Comparison of ENCODE assay signal across 1 cellular context in genomic region chr1:28581531-28582247, GRCh38.
TF ChIP-seq lines count a peak whose summit lies in the region.

No MANE protein-coding gene starts in this region.

TF ChIP-seq in HEK293, 187 proteins besides CTCF, POLR2A, EP300 and RAD21 (continued from another document and continues in another):
- TF ChIP-seq ZIC2 (tag by site-specific recombination; IDR thresholded peaks at IDR 0.05) (peak; percentile 39; the same call in 1 of the 2 replicates), ZNF585B (tag by site-specific recombination; IDR thresholded peaks at IDR 0.05) (0 out of 2 replicates have a peak, but pooled peaks have one; percentile 6), ZNF677 (tag by site-specific recombination; IDR thresholded peaks at IDR 0.05) (no peak), ZNF670 (tag by site-specific recombination; IDR thresholded peaks at IDR 0.05; ENCODE audit: low read depth) (no peak), ZNF449 (tag by site-specific recombination; IDR thresholded peaks at IDR 0.05) (peak; percentile 29; the same call in 1 of the 2 replicates), ZNF280D (tag by site-specific recombination; IDR thresholded peaks at IDR 0.05) (no peak), ZNF140 (tag by site-specific recombination; IDR thresholded peaks at IDR 0.05) (no peak), ZNF830 (tag by site-specific recombination; IDR thresholded peaks at IDR 0.05; ENCODE audit: low read depth) (no peak), BCL11B (tag by site-specific recombination; IDR thresholded peaks at IDR 0.05; ENCODE audit: low read depth) (peak; percentile 76; the same call in 1 of the 2 replicates), ATF2 (tag by site-specific recombination; IDR thresholded peaks at IDR 0.05; ENCODE audit: low read depth) (no peak), ZNF76 (tag by site-specific recombination; IDR thresholded peaks at IDR 0.05; ENCODE audit: borderline replicate concordance, low read depth) (peak; percentile 96), KLF17 (tag by site-specific recombination; IDR thresholded peaks at IDR 0.05) (peak; percentile 95), PRDM6 (tag by site-specific recombination; IDR thresholded peaks at IDR 0.05) (no peak), PRDM4 (tag by site-specific recombination; IDR thresholded peaks at IDR 0.05) (peak; percentile 50), KLF10 (tag by site-specific recombination; IDR thresholded peaks at IDR 0.05) (0 out of 2 replicates have a peak, but pooled peaks have one; percentile 64), TRIM28 (IDR thresholded peaks at IDR 0.05; ENCODE audit: borderline replicate concordance, low read length) (no peak), ZNF488 (tag by site-specific recombination; IDR thresholded peaks at IDR 0.05) (peak; percentile 56; the same call in 1 of the 2 replicates), ZNF791 (tag by site-specific recombination; IDR thresholded peaks at IDR 0.05) (no peak), ZNF391 (tag by site-specific recombination; IDR thresholded peaks at IDR 0.05; ENCODE audit: borderline replicate concordance, low read depth) (peak; percentile 97), ZBTB17 (tag by site-specific recombination; IDR thresholded peaks at IDR 0.05) (peak; percentile 88), ZNF513 (tag by site-specific recombination; IDR thresholded peaks at IDR 0.05) (no peak), KLF7 (tag by site-specific recombination; IDR thresholded peaks at IDR 0.05; ENCODE audit: borderline replicate concordance) (peak; percentile 100), SETDB1 (IDR thresholded peaks at IDR 0.05; ENCODE audit: insufficient read length, low read length) (no peak), ZXDB (tag by site-specific recombination; IDR thresholded peaks at IDR 0.05) (peak; percentile 95), MYNN (tag by site-specific recombination; IDR thresholded peaks at IDR 0.05; ENCODE audit: borderline replicate concordance) (0 out of 2 replicates have a peak, but pooled peaks have one; percentile 43), MEIS1 (CRISPR knock-in tag; IDR thresholded peaks at IDR 0.05; ENCODE audit: borderline replicate concordance) (peak; percentile 27; the same call in 1 of the 2 replicates), ZNF155 (tag by site-specific recombination; IDR thresholded peaks at IDR 0.05) (no peak), ZNF544 (tag by site-specific recombination; IDR thresholded peaks at IDR 0.05) (no peak), ZNF157 (tag by site-specific recombination; IDR thresholded peaks at IDR 0.05) (no peak), ZNF629 (tag by site-specific recombination; IDR thresholded peaks at IDR 0.05) (peak; percentile 82), PATZ1 (tag by site-specific recombination; IDR thresholded peaks at IDR 0.05) (peak; percentile 83), ZNF48 (tag by site-specific recombination; IDR thresholded peaks at IDR 0.05) (no peak), ZFP37 (tag by site-specific recombination; IDR thresholded peaks at IDR 0.05) (peak; percentile 99), ZBTB6 (tag by site-specific recombination; IDR thresholded peaks at IDR 0.05) (0 out of 2 replicates have a peak, but pooled peaks have one; percentile 46), EGR2 (tag by site-specific recombination; IDR thresholded peaks at IDR 0.05; ENCODE audit: low read depth) (peak; percentile 37), ZNF211 (tag by site-specific recombination; IDR thresholded peaks at IDR 0.05; ENCODE audit: low read depth) (no peak), ZNF302 (tag by site-specific recombination; IDR thresholded peaks at IDR 0.05; ENCODE audit: low read depth) (no peak), SCRT1 (tag by site-specific recombination; IDR thresholded peaks at IDR 0.05; ENCODE audit: borderline replicate concordance) (peak; percentile 57; the same call in 1 of the 2 replicates), ZNF133 (tag by site-specific recombination; IDR thresholded peaks at IDR 0.05) (no peak), ZNF202 (tag by site-specific recombination; IDR thresholded peaks at IDR 0.05; ENCODE audit: borderline replicate concordance) (no peak), ZNF175 (tag by site-specific recombination; IDR thresholded peaks at IDR 0.05) (no peak), ELK4 (IDR thresholded peaks at IDR 0.05; ENCODE audit: borderline replicate concordance, low read depth, low read length) (no peak), ZNF707 (tag by site-specific recombination; IDR thresholded peaks at IDR 0.05) (no peak)
